In genomic region chr19:35882074-35882832, GRCh38 we compare ENCODE assay signal across 7 cellular contexts. TPM values are rescaled to one million over a fixed set of nuclear protein-coding genes. Genes with fewer than 3 reads are reported as not detected.
DNase-seq lines count a peak whose midpoint lies in the region; ATAC-seq and TF ChIP-seq lines count a peak whose summit lies in the region.

No MANE protein-coding gene starts in this region.

- H3F3A ChIP-seq in DOHH2 (ENCODE audit: control insufficient read depth, insufficient read depth): peaks cover 18% of the 10 kb centered on the region

- TF ChIP-seq CTCF in DOHH2 (IDR thresholded peaks at IDR 0.05; ENCODE audit: low read depth, low read length, poor library complexity, severe bottlenecking): peak; percentile 42
- peak; percentile 31 to 34 for TF ChIP-seq CTCF in tibial artery (IDR thresholded peaks at IDR 0.05)

- H3K27ac ChIP-seq in DOHH2 (ENCODE audit: low read depth, low read length): peak overlapping the region; percentile 13; the same call in 1 of the 2 replicates
- H3K27ac ChIP-seq in tibial artery: no peak overlapping the region

- no peak overlapping the region for H3K4me3 ChIP-seq in DOHH2 (ENCODE audit: low read length)
- no peak overlapping the region for H3K4me3 ChIP-seq in tibial artery

- peaks cover 5% of the 10 kb centered on the region; the same call in 1 of the 2 replicates for H3K36me3 ChIP-seq in DOHH2 (ENCODE audit: control insufficient read depth, low read length)
- H3K36me3 ChIP-seq in tibial artery: peaks cover 0 to 8% (median 0%) of the 10 kb centered on the region in 3 donors

- peak overlapping the region; percentile 30 for H3K4me2 ChIP-seq in DOHH2 (ENCODE audit: low read length)

- intact Hi-C loops in tibial artery (cut with DNase I; ENCODE audit: low total_unique reads): loop anchor here (5.0 to 10.0 kb wide), 2 partner anchors 45 to 243 kb away; no protein-coding TSS in a partner anchor

- H3K9me3 ChIP-seq in DOHH2 (ENCODE audit: control insufficient read depth, insufficient read depth, low read length): no peaks in the 10 kb centered on the region
- H3K9me3 ChIP-seq in tibial artery: no peaks in the 10 kb centered on the region

- peak; percentile 90 for DNase-seq in HT-29 (ENCODE audit: low spot score)
- DNase-seq in NCI-H82 (lab: John Stamatoyannopoulos, UW): peak; percentile 88
- peak; percentile 34 to 80 for DNase-seq in T47D (ENCODE audit: low read depth in 1 of 2, low spot score in 1 of 2)
- peak; percentile 75 for DNase-seq in kidney glomerular epithelial cell (lab: John Stamatoyannopoulos, UW)
- DNase-seq in tibial artery: no peak

- no peaks in the 10 kb centered on the region for H3K9me2 ChIP-seq in DOHH2 (replicated peaks; ENCODE audit: control insufficient read depth, low read length)

- H3K27me3 ChIP-seq in DOHH2 (ENCODE audit: control insufficient read depth, low read length) (peaks cover 7% of the 10 kb centered on the region; the same call in 1 of the 2 replicates), tibial artery (peaks cover 0 to 13% of the 10 kb centered on the region in 2 donors)

- in situ Hi-C loops in T47D (cut with HindIII; ENCODE audit: low pct_unique_long_range_greater_than_20kb, low sequenced_read_pairs): no loop called here

- H3K4me1 ChIP-seq in DOHH2 (ENCODE audit: control insufficient read depth, low read length) (peaks cover 18% of the 10 kb centered on the region), tibial artery (no peaks in the 10 kb centered on the region)

- no peak for ATAC-seq in HG02870 (IDR thresholded peaks at IDR 0.05; ENCODE audit: unreplicated experiment)

- H4K20me1 ChIP-seq in DOHH2 (ENCODE audit: control insufficient read depth, insufficient read depth, low read depth, low read length): no peaks in the 10 kb centered on the region

- no peaks in the 10 kb centered on the region for H3K79me2 ChIP-seq in DOHH2 (ENCODE audit: control insufficient read depth, low read length)

RNA-seq across cellular contexts. Expression of gene APLP1, which starts 13.9 kb away (rescaled TPM):
- 7.0 and 12.6 TPM in 2 replicates for total RNA-seq in HT-29 (2014; rRNA removed; shearing (Covaris generic))

RNA-seq across cellular contexts. Expression of gene NFKBID, which starts 18.1 kb away (rescaled TPM):
- 26.6 and 31.0 TPM in 2 replicates for total RNA-seq in HT-29 (2014; rRNA removed; shearing (Covaris generic))

RNA-seq across cellular contexts. Expression of gene HCST, which starts 20.1 kb away (rescaled TPM):
- 0.47 TPM in 1 of 2 replicates, not detected in the other for total RNA-seq in HT-29 (2014; rRNA removed; shearing (Covaris generic))

RNA-seq across cellular contexts. Expression of gene KIRREL2, which starts 25.5 kb away (rescaled TPM):
- total RNA-seq in HT-29 (2014; rRNA removed; shearing (Covaris generic)): not detected in 2 replicates

RNA-seq across cellular contexts. Expression of gene TYROBP, which starts 25.8 kb away (rescaled TPM):
- total RNA-seq in HT-29 (2014; rRNA removed; shearing (Covaris generic)): not detected in 2 replicates

Comparison
In these comparisons a context has a peak if more than half of its experiments do, and no peak if none do; other contexts are left out.
1. DNase-seq: peak in HT-29 (single experiment), NCI-H82 (single experiment), T47D (2 of 2) and kidney glomerular epithelial cell (single experiment); none in tibial artery (0 of 2).